Comparison of ENCODE assay signal across 8 cellular contexts in genomic region chr3:185282696-185283373, GRCh38. TPM values are rescaled to one million over a fixed set of nuclear protein-coding genes. Genes with fewer than 3 reads are reported as not detected.
DNase-seq lines count a peak whose midpoint lies in the region; ATAC-seq and TF ChIP-seq lines count a peak whose summit lies in the region.

No MANE protein-coding gene starts in this region.

- H3K4me3 Mint-ChIP-seq in natural killer cell treated with Interleukin-12 subunit alpha and Interleukin-12 subunit beta and Interleukin-15 and Interleukin-18, amount 100 ng/mL, for 72 hours, result peak overlapping the region; percentile 99

- ATAC-seq in GM21825 (IDR thresholded peaks at IDR 0.05; ENCODE audit: unreplicated experiment), result peak; percentile 99
- peak; percentile 100 for ATAC-seq in natural killer cell treated with Interleukin-12 subunit alpha and Interleukin-12 subunit beta and Interleukin-15 and Interleukin-18, amount 100 ng/mL, for 72 hours

- H3K27me3 Mint-ChIP-seq in natural killer cell treated with Interleukin-12 subunit alpha and Interleukin-12 subunit beta and Interleukin-15 and Interleukin-18, amount 100 ng/mL, for 72 hours, result peaks cover 12 to 32% of the 10 kb centered on the region in 2 donors

- H3K4me1 Mint-ChIP-seq in natural killer cell treated with Interleukin-12 subunit alpha and Interleukin-12 subunit beta and Interleukin-15 and Interleukin-18, amount 100 ng/mL, for 72 hours (ENCODE audit: low read depth in 2 of 2), result peaks cover 16 to 22% of the 10 kb centered on the region in 2 donors

- peaks cover 13% of the 10 kb centered on the region for H3K36me3 Mint-ChIP-seq in natural killer cell treated with Interleukin-12 subunit alpha and Interleukin-12 subunit beta and Interleukin-15 and Interleukin-18, amount 100 ng/mL, for 72 hours

- TF ChIP-seq CTCF in RWPE1 (conservative IDR thresholded peaks at IDR 0.05; ENCODE audit: low read depth), result no peak

- H3K9me3 Mint-ChIP-seq in natural killer cell treated with Interleukin-12 subunit alpha and Interleukin-12 subunit beta and Interleukin-15 and Interleukin-18, amount 100 ng/mL, for 72 hours, result peaks cover 9% of the 10 kb centered on the region

- peak overlapping the region; percentile 80 to 85 for H3K27ac Mint-ChIP-seq in natural killer cell treated with Interleukin-12 subunit alpha and Interleukin-12 subunit beta and Interleukin-15 and Interleukin-18, amount 100 ng/mL, for 72 hours

- DNase-seq in DMS79 treated with DMSO at 0.1 percent for 48 hours (lab: John Stamatoyannopoulos, UW), result peak; percentile 96
- DNase-seq in LoVo (ENCODE audit: low spot score), result peak; percentile 96
- peak; percentile 98 for DNase-seq in RWPE1 (ENCODE audit: low spot score)
- DNase-seq in activated gamma-delta T cell (lab: John Stamatoyannopoulos, UW), result peak; percentile 76
- peak; percentile 80 for DNase-seq in fibroblast of the conjunctiva (ENCODE audit: low read depth)
- peak; percentile 94 for DNase-seq in natural killer cell treated with Interleukin-12 subunit alpha and Interleukin-12 subunit beta and Interleukin-15 and Interleukin-18, amount 100 ng/mL, for 72 hours (ENCODE audit: low spot score)
- DNase-seq in stimulated activated naive CD4-positive, alpha-beta T cell (lab: John Stamatoyannopoulos, UW), result peak; percentile 77 to 92 (median 88)

- peak overlapping the region; percentile 61 for H3K27ac ChIP-seq in RWPE1

- CTCF ChIA-PET in RWPE1 (lab: Yijun Ruan, JAX), result no interaction called here

- POLR2A ChIA-PET in RWPE1 (lab: Yijun Ruan, JAX; ENCODE audit: low non-redundant PET), result no interaction called here

RNA-seq across cellular contexts. Expression of gene EHHADH, which starts 29.0 kb away (rescaled TPM):
- total RNA-seq in natural killer cell treated with Interleukin-12 subunit alpha and Interleukin-12 subunit beta and Interleukin-15 and Interleukin-18, amount 100 ng/mL, for 72 hours, result 1 to 10 TPM in 1 of 2 donors, under 1 TPM in 1; 0.64 to 1.1 TPM

Comparison
In these comparisons a context has a peak if more than half of its experiments do, and no peak if none do; other contexts are left out.
1. Peak in every context shown above with its lines: DNase-seq, ATAC-seq and H3K27ac ChIP-seq.